ENCODE assay signal across 8 cellular contexts in the genomic region with DNA sequence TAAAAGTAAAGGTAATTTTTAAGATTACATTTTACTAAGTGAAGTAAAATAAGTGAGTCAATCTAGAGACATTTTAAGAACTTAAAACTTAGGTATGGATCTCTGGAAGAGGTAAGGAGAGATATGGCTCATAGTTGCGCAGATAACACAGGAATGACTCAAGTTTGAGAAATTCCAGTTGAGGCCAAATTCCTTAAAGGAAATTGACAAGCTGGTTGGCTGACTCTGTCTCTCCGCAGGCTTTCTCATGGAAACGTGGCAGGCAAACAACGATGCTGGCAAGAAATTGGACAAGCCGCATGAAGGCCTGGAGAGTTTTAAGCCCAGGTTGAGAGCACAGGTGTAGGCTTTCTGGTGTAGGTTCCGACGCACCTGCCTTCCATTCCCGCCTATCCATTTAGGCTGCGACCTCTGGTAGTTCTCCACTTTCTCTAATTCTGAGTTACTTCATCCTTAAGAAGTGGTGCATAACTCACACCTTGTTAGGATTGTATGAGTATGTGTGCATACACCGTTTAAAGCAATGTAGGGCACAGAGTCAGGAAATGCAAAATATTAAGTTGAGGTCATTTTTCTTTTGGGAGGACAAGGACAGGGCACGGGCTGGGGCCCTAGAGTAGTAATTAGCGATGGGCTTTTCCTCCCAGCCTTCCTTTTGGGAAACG. TPM values are rescaled to one million over a fixed set of nuclear protein-coding genes. Genes with fewer than 3 reads are reported as not detected.
A peak's percentile ranks its signal among the peaks of the same experiment; 100 is the strongest.
DNase-seq lines count a peak whose midpoint lies in the region; ATAC-seq and TF ChIP-seq lines count a peak whose summit lies in the region.
"Had no signal": no experiment of that assay in that cellular context is flagged by ENCODE, and none has a peak within 500 bp of the region (broad histone marks: within the 10 kb centered on the region; RNA-seq: fewer than 3 reads in every experiment).

No MANE protein-coding gene starts in this region.

- peaks cover 0 to 14% of the 10 kb centered on the region in 2 donors for H3K27me3 ChIP-seq in breast epithelium
- peaks cover 0 to 10% of the 10 kb centered on the region in 2 donors for H3K27me3 ChIP-seq in tibial nerve

- H3K36me3 ChIP-seq in breast epithelium (no peaks in the 10 kb centered on the region), tibial nerve (no peaks in the 10 kb centered on the region)

- intact Hi-C loops in breast epithelium (cut with DNase I; ENCODE audit: low total_unique reads) = no loop called here

- TF ChIP-seq CTCF in breast epithelium (IDR thresholded peaks at IDR 0.05) (no peak), tibial nerve (IDR thresholded peaks at IDR 0.05) (no peak)

- H3K27ac ChIP-seq in breast epithelium (no peak overlapping the region), tibial nerve (no peak overlapping the region)

- peak overlapping the region; percentile 22 to 61 (median 30) for H3K4me3 ChIP-seq in breast epithelium
- peak overlapping the region in 3 of 4 donors; percentile 26 to 45 (median 43) for H3K4me3 ChIP-seq in tibial nerve

- H3K4me1 ChIP-seq in breast epithelium (no peaks in the 10 kb centered on the region), tibial nerve (peaks cover 0 to 8% (median 4%) of the 10 kb centered on the region in 4 donors)

- TF ChIP-seq POLR2A in breast epithelium (IDR thresholded peaks at IDR 0.05) = no peak
- TF ChIP-seq POLR2A in tibial nerve (IDR thresholded peaks at IDR 0.05) = no peak

- DNase-seq in breast epithelium (ENCODE audit: low spot score in 2 of 2) (no peak), iris pigment epithelial cell (ENCODE audit: low read depth) (peak; percentile 95), tibial nerve (ENCODE audit: low spot score in 2 of 2) (no peak), globus pallidus (ENCODE audit: low spot score) (no peak), H4 (ENCODE audit: low spot score) (no peak)
- DNase-seq: NCI-H1105 treated with DMSO at 0.1 percent for 48 hours had no signal

- TF ChIP-seq EP300 in tibial nerve (IDR thresholded peaks at IDR 0.05) = no peak

- H3K9me3 ChIP-seq in breast epithelium (no peaks in the 10 kb centered on the region), tibial nerve (no peaks in the 10 kb centered on the region)

- ATAC-seq in HG03354 (IDR thresholded peaks at IDR 0.05; ENCODE audit: poor library complexity, severe bottlenecking, unreplicated experiment) (peak; percentile 8), HG02759 (IDR thresholded peaks at IDR 0.05; ENCODE audit: unreplicated experiment) (no peak)

- WGBS in tibial nerve, 2 donors = 68 to 69% methylated on average over 13 of the region's 13 CpGs

RNA-seq across cellular contexts. Expression of a gene that starts 0.6 kb away (rescaled TPM):
- not detected for total RNA-seq in breast epithelium
- total RNA-seq in tibial nerve = under 1 TPM in 2 of 4 donors, not detected in 2; 0.30 to 0.59 TPM
- total RNA-seq in H4 (2014; rRNA removed; shearing (Covaris generic)) = not detected in 2 replicates

RNA-seq across cellular contexts. Expression of a gene that starts 57.2 kb away (rescaled TPM):
- total RNA-seq in breast epithelium (1 to 10 TPM in 2 of 3 donors, not detected in 1; 1.3 to 6.7 TPM), tibial nerve (not detected)
- not detected in 2 replicates for total RNA-seq in H4 (2014; rRNA removed; shearing (Covaris generic))
